Comparison of ENCODE assay signal across 20 cellular contexts in the genomic region with DNA sequence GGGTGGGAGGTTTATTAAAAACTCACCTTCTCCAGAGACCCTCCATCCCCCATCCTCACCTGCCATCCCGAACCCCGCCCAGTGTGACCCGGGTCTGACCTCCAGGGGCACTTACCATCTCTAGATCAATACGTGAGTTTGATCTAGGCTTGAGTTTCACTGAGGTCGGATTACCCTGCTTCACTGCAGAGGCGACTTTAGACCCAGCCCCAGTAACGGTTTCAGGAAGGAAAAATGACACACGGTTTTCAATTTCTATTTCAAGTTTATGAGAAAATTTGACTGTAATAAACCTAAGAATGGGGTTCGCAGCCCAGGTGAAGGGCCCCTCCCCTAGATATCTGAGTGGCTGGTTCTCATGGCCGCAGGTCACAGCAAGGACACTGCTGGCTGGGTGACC. TPM values are rescaled to one million over a fixed set of nuclear protein-coding genes. Genes with fewer than 3 reads are reported as not detected.
A peak's percentile ranks its signal among the peaks of the same experiment; 100 is the strongest.
DNase-seq lines count a peak whose midpoint lies in the region; ATAC-seq and TF ChIP-seq lines count a peak whose summit lies in the region.
"Had no signal": no experiment of that assay in that cellular context is flagged by ENCODE, and none has a peak within 500 bp of the region (broad histone marks: within the 10 kb centered on the region; RNA-seq: fewer than 3 reads in every experiment).

No MANE protein-coding gene starts in this region.

- no peaks in the 10 kb centered on the region for H3K9me3 ChIP-seq in osteoblast (ENCODE audit: low read depth, low read length)
- H3K9me3 ChIP-seq in H9 (ENCODE audit: control insufficient read depth, low read depth, low read length) = no peaks in the 10 kb centered on the region
- H3K9me3 ChIP-seq: HAP-1 had no signal

- no peaks in the 10 kb centered on the region for H3K27me3 Mint-ChIP-seq in T-helper 2 cell treated with Interferon-gamma antibody and Interleukin-4, amounts not matched to agents 5 μg/mL and 100 μg/mL, for 36 hours (ENCODE audit: low read depth)
- H3K27me3 Mint-ChIP-seq in H9 (ENCODE audit: low read depth) = peaks cover 2% of the 10 kb centered on the region; the same call in 1 of the 2 replicates
- H3K27me3 Mint-ChIP-seq: CD8-positive, alpha-beta memory T cell had no signal

- H3K4me3 Mint-ChIP-seq in T-helper 2 cell treated with Interferon-gamma antibody and Interleukin-4, amounts not matched to agents 5 μg/mL and 100 μg/mL, for 36 hours = no peak overlapping the region
- H3K4me3 Mint-ChIP-seq in H9 = no peak overlapping the region
- H3K4me3 Mint-ChIP-seq: CD8-positive, alpha-beta memory T cell had no signal

- H2BK12ac ChIP-seq in H9 (ENCODE audit: insufficient read length, low read depth, low read length) = no peak overlapping the region

- no peaks in the 10 kb centered on the region for H3K23me2 ChIP-seq in H9 (ENCODE audit: insufficient read length, low read depth, low read length, poor library complexity, severe bottlenecking)

- no peak overlapping the region for H3K18ac ChIP-seq in H9 (ENCODE audit: insufficient read length, low read depth, low read length)

- no peaks in the 10 kb centered on the region for H3K4me1 Mint-ChIP-seq in T-helper 2 cell treated with Interferon-gamma antibody and Interleukin-4, amounts not matched to agents 5 μg/mL and 100 μg/mL, for 36 hours (ENCODE audit: low read depth)
- peaks cover 11 to 13% of the 10 kb centered on the region in 2 experiments for H3K4me1 Mint-ChIP-seq in H9
- H3K4me1 Mint-ChIP-seq: CD8-positive, alpha-beta memory T cell had no signal

- DNase-seq in T-helper 2 cell treated with Interferon-gamma antibody and Interleukin-4, amounts not matched to agents 5 μg/mL and 100 μg/mL, for 36 hours (ENCODE audit: low spot score) = no peak
- DNase-seq in T-helper 2 cell = no peak
- DNase-seq in GM13976 (ENCODE audit: low spot score) = peak; percentile 68
- no peak for DNase-seq in RWPE1 (ENCODE audit: low spot score)
- DNase-seq in osteoblast (ENCODE audit: insufficient read length, low spot score, missing footprints) = peak; percentile 18
- DNase-seq in H9 = no peak
- DNase-seq in stimulated activated CD4-positive, alpha-beta T cell treated with anti-CD3 and anti-CD28 coated beads, Interleukin-2, amount 100 ng/mL, for 24 hours = no peak
- DNase-seq: Calu3; CD8-positive, alpha-beta memory T cell; DMS153; IMR-90; MV-4-11; NCI-H1105 treated with DMSO at 0.1 percent for 48 hours; NCI-H2029 treated with DMSO at 0.1 percent for 48 hours; NCI-H446 treated with DMSO at 0.1 percent for 48 hours; NCI-H526 treated with DMSO at 0.1 percent for 48 hours had no signal

- H2AK5ac ChIP-seq in H9 (ENCODE audit: insufficient read length, low read length) = no peak overlapping the region

- no peaks in the 10 kb centered on the region for H3K9me3 Mint-ChIP-seq in T-helper 2 cell treated with Interferon-gamma antibody and Interleukin-4, amounts not matched to agents 5 μg/mL and 100 μg/mL, for 36 hours
- no peaks in the 10 kb centered on the region for H3K9me3 Mint-ChIP-seq in H9
- H3K9me3 Mint-ChIP-seq: CD8-positive, alpha-beta memory T cell had no signal

- H3K56ac ChIP-seq in H9 (ENCODE audit: insufficient read length, low read depth, low read length) = no peak overlapping the region

- H3K4me2 ChIP-seq in osteoblast (ENCODE audit: insufficient read depth, low read length) = no peak overlapping the region
- no peak overlapping the region for H3K4me2 ChIP-seq in H9 (ENCODE audit: insufficient read depth, insufficient read length, low read length)

- H3K14ac ChIP-seq in H9 (ENCODE audit: insufficient read depth, low read length) = no peak overlapping the region

- WGBS in H9 (ENCODE audit: extremely low coverage, insufficient read length, low lambda C conversion rate) = no CpG with 5 or more reads among the region's 10 CpGs

- H3K79me2 ChIP-seq in osteoblast (ENCODE audit: insufficient read depth, low read length) (no peaks in the 10 kb centered on the region), H9 (ENCODE audit: insufficient read depth, low read length) (no peaks in the 10 kb centered on the region)

- peaks cover 2% of the 10 kb centered on the region for H4K20me1 ChIP-seq in osteoblast (ENCODE audit: insufficient read depth, low read length)
- H4K20me1 ChIP-seq in H9 (ENCODE audit: control insufficient read depth, insufficient read depth, insufficient read length) = no peaks in the 10 kb centered on the region

- no peaks in the 10 kb centered on the region for H3K4me1 ChIP-seq in osteoblast (ENCODE audit: insufficient read depth, low read length)
- peaks cover 3% of the 10 kb centered on the region; the same call in 1 of the 2 replicates for H3K4me1 ChIP-seq in H9 (ENCODE audit: insufficient read depth, low read length)
- H3K4me1 ChIP-seq: HAP-1 had no signal

- no peak overlapping the region for H3K4ac ChIP-seq in H9 (ENCODE audit: low read depth, low read length)

- no peak overlapping the region for H4K5ac ChIP-seq in H9 (ENCODE audit: insufficient read length, low read depth, low read length)

- TF ChIP-seq CTCF in GM13976 (IDR thresholded peaks at IDR 0.05; ENCODE audit: borderline replicate concordance, control extremely low read depth, extremely low read depth, insufficient read depth, missing control alignments) (no peak), RWPE1 (conservative IDR thresholded peaks at IDR 0.05; ENCODE audit: low read depth) (no peak), osteoblast (IDR thresholded peaks at IDR 0.05; ENCODE audit: extremely low read depth, low read depth, low read length) (no peak), H9 (conservative IDR thresholded peaks at IDR 0.05) (no peak)

- CTCF ChIA-PET in RWPE1 (lab: Yijun Ruan, JAX) = no interaction called here

- ATAC-seq in HG02981 (IDR thresholded peaks at IDR 0.05; ENCODE audit: unreplicated experiment) = no peak

- in situ Hi-C loops in GM13976 (cut with MboI; ENCODE audit: low sequenced_read_pairs, unreplicated experiment) = no loop called here

- no peak overlapping the region for H2BK20ac ChIP-seq in H9 (ENCODE audit: low read depth, low read length, poor library complexity, severe bottlenecking)

- H3K23ac ChIP-seq in H9 (ENCODE audit: insufficient read length, low read depth, low read length) = no peak overlapping the region

- H3K27ac ChIP-seq in RWPE1 (peak overlapping the region; percentile 86), osteoblast (ENCODE audit: low read depth, low read length) (no peak overlapping the region), H9 (ENCODE audit: insufficient read length, low read depth, low read length) (no peak overlapping the region)
- H3K27ac ChIP-seq: C4-2B, HL-60 had no signal

- H4K91ac ChIP-seq in H9 (ENCODE audit: insufficient read length, low read depth, low read length) = no peak overlapping the region

- no peak overlapping the region for H2BK15ac ChIP-seq in H9 (ENCODE audit: low read depth, low read length)

- no peak overlapping the region for H3K9ac ChIP-seq in H9 (ENCODE audit: extremely low read depth, insufficient read length, low read length)

- H2BK120ac ChIP-seq in H9 (ENCODE audit: low read depth, low read length, poor library complexity, severe bottlenecking) = no peak overlapping the region

- no peak overlapping the region for H4K8ac ChIP-seq in H9 (replicated peaks; ENCODE audit: insufficient read length, low read depth, low read length)

- H3K79me1 ChIP-seq in H9 (ENCODE audit: insufficient read depth, low read depth, low read length, poor library complexity, severe bottlenecking) = no peaks in the 10 kb centered on the region

- H2BK5ac ChIP-seq in H9 (ENCODE audit: insufficient read length, low read length) = no peak overlapping the region

- H3K27ac Mint-ChIP-seq in T-helper 2 cell treated with Interferon-gamma antibody and Interleukin-4, amounts not matched to agents 5 μg/mL and 100 μg/mL, for 36 hours = peak overlapping the region; percentile 52
- H3K27ac Mint-ChIP-seq in H9 = no peak overlapping the region
- H3K27ac Mint-ChIP-seq: CD8-positive, alpha-beta memory T cell had no signal

- peaks cover 9% of the 10 kb centered on the region for H3K36me3 Mint-ChIP-seq in T-helper 2 cell treated with Interferon-gamma antibody and Interleukin-4, amounts not matched to agents 5 μg/mL and 100 μg/mL, for 36 hours (ENCODE audit: low read depth)
- peaks cover 3 to 27% (median 20%) of the 10 kb centered on the region in 3 experiments for H3K36me3 Mint-ChIP-seq in H9 (ENCODE audit: insufficient read depth in 1 of 3, low read depth in 3 of 3)

- POLR2A ChIA-PET in RWPE1 (lab: Yijun Ruan, JAX; ENCODE audit: low non-redundant PET) = no interaction called here

- H3K27me3 ChIP-seq in osteoblast (ENCODE audit: insufficient read depth, low read length) (no peaks in the 10 kb centered on the region), H9 (ENCODE audit: insufficient read depth, low read length) (no peaks in the 10 kb centered on the region)

- H3K36me3 ChIP-seq in osteoblast (ENCODE audit: insufficient read depth, low read length) = peaks cover 27% of the 10 kb centered on the region

- H2AFZ ChIP-seq in osteoblast (ENCODE audit: low read length) (no peak overlapping the region), H9 (ENCODE audit: low read length) (no peak overlapping the region)

- H3T11ph ChIP-seq in H9 (ENCODE audit: low read length) = no peak overlapping the region

- H3K4me3 ChIP-seq in osteoblast (ENCODE audit: insufficient read depth, low read length) = no peak overlapping the region
- H3K4me3 ChIP-seq: HAP-1 had no signal

RNA-seq across cellular contexts. Expression of a gene that starts 33.1 kb away (rescaled TPM):
- total RNA-seq in osteoblast (42.7 and 46.0 TPM in 2 replicates), H9 (2021) (54.1 and 56.0 TPM in 2 replicates)

RNA-seq across cellular contexts. Expression of a gene that starts 51.9 kb away (rescaled TPM):
- total RNA-seq in osteoblast (30.1 and 30.4 TPM in 2 replicates), H9 (2021) (13.7 and 15.4 TPM in 2 replicates)

Comparison
In these comparisons a context has a peak if more than half of its experiments do, and no peak if none do; other contexts are left out.
1. DNase-seq: peak in GM13976 (single experiment) and osteoblast (single experiment); none in T-helper 2 cell treated with Interferon-gamma antibody and Interleukin-4, amounts not matched to agents 5 μg/mL and 100 μg/mL, for 36 hours (single experiment), T-helper 2 cell (0 of 5), RWPE1 (single experiment), H9 (single experiment) and stimulated activated CD4-positive, alpha-beta T cell treated with anti-CD3 and anti-CD28 coated beads, Interleukin-2, amount 100 ng/mL, for 24 hours (0 of 2).